Comparison of ENCODE assay signal across 8 cellular contexts in genomic region chr22:39532215-39533071, GRCh38. TPM values are rescaled to one million over a fixed set of nuclear protein-coding genes. Genes with fewer than 3 reads are reported as not detected.
DNase-seq lines count a peak whose midpoint lies in the region; ATAC-seq, FAIRE-seq and TF ChIP-seq lines count a peak whose summit lies in the region.

Gene RPS19BP1 (minus strand): TSS chr22:39532748. CDS start chr22:39532738, 10 bp downstream.

- H3K27ac Mint-ChIP-seq in T-helper 2 cell treated with Interferon-gamma antibody and Interleukin-4, amounts not matched to agents 5 μg/mL and 100 μg/mL, for 36 hours, result peak within 1 kb of the TSS; percentile 90

- WGBS in psoas muscle, 3 donors, result 0 to 1% (median 0%) methylated on average over 66 to 67 of the region's 67 CpGs

- H3K4me1 Mint-ChIP-seq in T-helper 2 cell treated with Interferon-gamma antibody and Interleukin-4, amounts not matched to agents 5 μg/mL and 100 μg/mL, for 36 hours (ENCODE audit: low read depth), result peaks cover 36% of the 10 kb centered on the region

- H3K27me3 ChIP-seq in ascending aorta (no peaks in the 10 kb centered on the region), right atrium auricular region (no peaks in the 10 kb centered on the region), psoas muscle (ENCODE audit: insufficient read depth in 3 of 3, low read length in 2 of 3) (no peaks in the 10 kb centered on the region)

- H3K4me3 Mint-ChIP-seq in T-helper 2 cell treated with Interferon-gamma antibody and Interleukin-4, amounts not matched to agents 5 μg/mL and 100 μg/mL, for 36 hours, result peak within 1 kb of the TSS; percentile 93

- H3K27me3 Mint-ChIP-seq in T-helper 2 cell treated with Interferon-gamma antibody and Interleukin-4, amounts not matched to agents 5 μg/mL and 100 μg/mL, for 36 hours (ENCODE audit: low read depth), result no peaks in the 10 kb centered on the region

- DNase-seq in NCI-H1930 (lab: John Stamatoyannopoulos, UW) (peak; percentile 99), ascending aorta (ENCODE audit: low spot score in 2 of 2) (peak; percentile 99 to 100), right atrium auricular region (ENCODE audit: low spot score) (peak; percentile 99), psoas muscle (peak; percentile 99 to 100), urothelium cell line (ENCODE audit: low spot score) (peak; percentile 98)
- peak; percentile 100 for DNase-seq in T-helper 2 cell treated with Interferon-gamma antibody and Interleukin-4, amounts not matched to agents 5 μg/mL and 100 μg/mL, for 36 hours (ENCODE audit: low spot score)

- H3K4me1 ChIP-seq in ascending aorta, result peaks cover 16 to 42% of the 10 kb centered on the region in 2 donors
- H3K4me1 ChIP-seq in right atrium auricular region, result peaks cover 0 to 55% of the 10 kb centered on the region in 2 donors
- peaks cover 42% of the 10 kb centered on the region for H3K4me1 ChIP-seq in psoas muscle

- no peaks in the 10 kb centered on the region for H3K9me3 Mint-ChIP-seq in T-helper 2 cell treated with Interferon-gamma antibody and Interleukin-4, amounts not matched to agents 5 μg/mL and 100 μg/mL, for 36 hours

- H3K36me3 ChIP-seq in ascending aorta (peaks cover 7 to 11% of the 10 kb centered on the region in 2 donors), right atrium auricular region (peaks cover 12% of the 10 kb centered on the region), psoas muscle (ENCODE audit: insufficient read depth in 1 of 2, low read depth in 1 of 2) (peaks cover 0 to 18% of the 10 kb centered on the region in 2 donors)

- H3K4me3 ChIP-seq in ascending aorta (peak within 1 kb of the TSS; percentile 89 to 95), right atrium auricular region (peak within 1 kb of the TSS; percentile 66 to 89), psoas muscle (peak within 1 kb of the TSS; percentile 99)

- TF ChIP-seq CTCF in ascending aorta (IDR thresholded peaks at IDR 0.05) (peak in 1 of 3 experiments; percentile 9), right atrium auricular region (IDR thresholded peaks at IDR 0.05) (no peak), psoas muscle (IDR thresholded peaks at IDR 0.05) (no peak)

- peak; percentile 98 for FAIRE-seq in urothelium cell line (lab: Jason Lieb, UNC)

- peaks cover 38% of the 10 kb centered on the region for H3K36me3 Mint-ChIP-seq in T-helper 2 cell treated with Interferon-gamma antibody and Interleukin-4, amounts not matched to agents 5 μg/mL and 100 μg/mL, for 36 hours (ENCODE audit: low read depth)

- H3K27ac ChIP-seq in ascending aorta (peak within 1 kb of the TSS; percentile 85 to 91), right atrium auricular region (peak within 1 kb of the TSS; percentile 84 to 91), psoas muscle (peak within 1 kb of the TSS; percentile 97)

- intact Hi-C loops in ascending aorta (cut with DNase I), result loop anchor here (1.0 to 5.0 kb wide), 9 partner anchors 12 to 1970 kb away; partner anchors contain the start of genes ADSL, ATF4, CBX7 and CDC42EP1
- intact Hi-C loops in psoas muscle (cut with DNase I), result loop anchor here (5.0 to 10.0 kb wide), 2 partner anchors 812 to 815 kb away; partner anchors contain the start of gene ADSL (in 2 of the 2)

- H3K9me3 ChIP-seq in ascending aorta (no peaks in the 10 kb centered on the region), right atrium auricular region (no peaks in the 10 kb centered on the region), psoas muscle (no peaks in the 10 kb centered on the region)

- peak; percentile 65 for ATAC-seq in GM18499 (IDR thresholded peaks at IDR 0.05; ENCODE audit: insufficient read depth, unreplicated experiment)
- peak; percentile 75 for ATAC-seq in HG02943 (IDR thresholded peaks at IDR 0.05; ENCODE audit: low read depth, unreplicated experiment)
- peak; percentile 90 to 91 (median 90) for ATAC-seq in psoas muscle

RNA-seq across cellular contexts. Expression of gene RPS19BP1, which starts in this region (rescaled TPM):
- 218 TPM for total RNA-seq in ascending aorta
- 100 to 1,000 TPM in 1 of 2 donors, 10 to 100 TPM in 1; 88.1 to 135 TPM for total RNA-seq in right atrium auricular region
- 10 to 100 TPM; 34.0 to 52.6 (median 42.6) TPM for total RNA-seq in psoas muscle
- polyA plus RNA-seq in psoas muscle, result 100 to 1,000 TPM; 143 to 313 (median 186) TPM

Comparison
In these comparisons a context has a peak if more than half of its experiments do, and no peak if none do; other contexts are left out.
1. Peak in every context shown above with its lines: DNase-seq, ATAC-seq, H3K4me3 ChIP-seq and H3K27ac ChIP-seq.